ENCODE assay signal across 16 cellular contexts in genomic region chr18:53701697-53702096, GRCh38.
A peak's percentile ranks its signal among the peaks of the same experiment; 100 is the strongest.
DNase-seq lines count a peak whose midpoint lies in the region; ATAC-seq, FAIRE-seq and TF ChIP-seq lines count a peak whose summit lies in the region.
"Had no signal": no experiment of that assay in that cellular context is flagged by ENCODE, and none has a peak within 500 bp of the region (broad histone marks: within the 10 kb centered on the region; RNA-seq: fewer than 3 reads in every experiment).

No MANE protein-coding gene starts in this region.

- peak; percentile 58 for ATAC-seq in HG02981 (IDR thresholded peaks at IDR 0.05; ENCODE audit: unreplicated experiment)
- ATAC-seq: HepG2 had no signal

- no peak for TF ChIP-seq CTCF in D721Med (IDR thresholded peaks at IDR 0.05; ENCODE audit: insufficient read depth, missing control alignments)

- peak; percentile 83 for FAIRE-seq in D721Med (lab: Jason Lieb, UNC)
- FAIRE-seq: HepG2 had no signal

- DNase-seq in DMS53 (lab: John Stamatoyannopoulos, UW) (peak; percentile 11), DMS53 treated with DMSO at 0.1 percent for 48 hours (lab: John Stamatoyannopoulos, UW; ENCODE audit: unreplicated experiment) (no peak), D721Med (ENCODE audit: insufficient read length, low spot score) (no peak), NCI-H526 treated with DMSO at 0.1 percent for 48 hours (lab: John Stamatoyannopoulos, UW) (peak; percentile 1), RKO (ENCODE audit: low spot score) (no peak), dermis blood vessel endothelial cell (no peak)
- no peak for DNase-seq in stimulated activated CD4-positive, alpha-beta T cell treated with anti-CD3 and anti-CD28 coated beads, Interleukin-15, amount 100 ng/mL, for 24 hours
- DNase-seq: Caco-2, DMS79, GOT3, KBM-7, NCI-H146, NCI-H2081, NCI-H2227 treated with DMSO at 0.1 percent for 48 hours had no signal

Comparison
In these comparisons a context has a peak if more than half of its experiments do, and no peak if none do; other contexts are left out.
1. DNase-seq: peak in DMS53 (single experiment) and NCI-H526 treated with DMSO at 0.1 percent for 48 hours (single experiment); none in DMS53 treated with DMSO at 0.1 percent for 48 hours (single experiment), D721Med (single experiment), RKO (single experiment), stimulated activated CD4-positive, alpha-beta T cell treated with anti-CD3 and anti-CD28 coated beads, Interleukin-15, amount 100 ng/mL, for 24 hours (single experiment) and dermis blood vessel endothelial cell (single experiment).